8 cellular contexts compared by ENCODE assay signal in genomic region chr1:221742555-221743415, GRCh38. TPM values are rescaled to one million over a fixed set of nuclear protein-coding genes. Genes with fewer than 3 reads are reported as not detected.
A peak's percentile ranks its signal among the peaks of the same experiment; 100 is the strongest.
DNase-seq lines count a peak whose midpoint lies in the region; ATAC-seq and TF ChIP-seq lines count a peak whose summit lies in the region.

No MANE protein-coding gene starts in this region.

- H3K4me2 ChIP-seq in GM23248 (ENCODE audit: unreplicated experiment): peak overlapping the region; percentile 81

- peak overlapping the region; percentile 84 for H3K4me3 Mint-ChIP-seq in activated naive CD8-positive, alpha-beta T cell treated with anti-CD3 and anti-CD28 coated beads for 36 hours

- H3K27me3 Mint-ChIP-seq in activated naive CD8-positive, alpha-beta T cell treated with anti-CD3 and anti-CD28 coated beads for 36 hours: no peaks in the 10 kb centered on the region

- peak overlapping the region; percentile 83 for H3K9ac ChIP-seq in GM23248

- H3K27me3 ChIP-seq in GM23248 (replicated peaks; ENCODE audit: insufficient read depth): no peaks in the 10 kb centered on the region
- no peaks in the 10 kb centered on the region for H3K27me3 ChIP-seq in uterus

- no peaks in the 10 kb centered on the region for H3K9me2 ChIP-seq in GM23248 (ENCODE audit: insufficient read depth)

- H3K4me1 ChIP-seq in GM23248 (ENCODE audit: insufficient read depth) (peaks cover 14% of the 10 kb centered on the region; the same call in 1 of the 2 replicates), uterus (no peaks in the 10 kb centered on the region)

- H3F3A ChIP-seq in GM23248 (ENCODE audit: insufficient read depth): 0 out of 2 replicates have a peak, but pooled peaks cover 7% of the 10 kb centered on the region

- DNase-seq in GDM1 (lab: John Stamatoyannopoulos, UW): peak; percentile 75
- peak; percentile 89 for DNase-seq in GM23248
- peak; percentile 89 for DNase-seq in LoVo (ENCODE audit: low spot score)
- DNase-seq in SKM-1 treated with dmso at 0.1 percent for 144 hours (lab: John Stamatoyannopoulos, UW; ENCODE audit: unreplicated experiment): peak; percentile 85
- DNase-seq in activated naive CD8-positive, alpha-beta T cell treated with anti-CD3 and anti-CD28 coated beads for 36 hours: peak; percentile 87
- peak; percentile 92 for DNase-seq in left cardiac atrium
- peak; percentile 26 for DNase-seq in pulmonary artery endothelial cell (ENCODE audit: low read depth, low spot score)
- peak; percentile 73 to 78 for DNase-seq in uterus

- in situ Hi-C loops in GM23248 (cut with MboI): loop anchor here (10.0 kb wide), 3 partner anchors 122 to 712 kb away; no protein-coding TSS in a partner anchor

- peak overlapping the region; percentile 89 for H3K27ac Mint-ChIP-seq in activated naive CD8-positive, alpha-beta T cell treated with anti-CD3 and anti-CD28 coated beads for 36 hours

- H3K9me3 Mint-ChIP-seq in activated naive CD8-positive, alpha-beta T cell treated with anti-CD3 and anti-CD28 coated beads for 36 hours: peaks cover 3% of the 10 kb centered on the region

- peak in 1 of 2 donors; percentile 18 for TF ChIP-seq POLR2A in uterus (IDR thresholded peaks at IDR 0.05)

- H3K27ac ChIP-seq in GM23248 (peak overlapping the region; percentile 84), uterus (peak overlapping the region; percentile 98 to 99)

- peak in 2 of 4 experiments; percentile 5 to 20 for TF ChIP-seq CTCF in uterus (IDR thresholded peaks at IDR 0.05)

- H3K4me1 Mint-ChIP-seq in activated naive CD8-positive, alpha-beta T cell treated with anti-CD3 and anti-CD28 coated beads for 36 hours: peaks cover 29% of the 10 kb centered on the region

- H3K4me3 ChIP-seq in GM23248 (peak overlapping the region; percentile 70), uterus (peak overlapping the region; percentile 62 to 70)

- intact Hi-C loops in left cardiac atrium (cut with DNase I): loop anchor here in 1 of 2 donors (10.0 kb wide), 1 partner anchor 422 kb away; no protein-coding TSS in a partner anchor
- intact Hi-C loops in uterus (cut with DNase I; ENCODE audit: low total_unique reads): no loop called here

- peaks cover 39% of the 10 kb centered on the region for H3K79me2 ChIP-seq in GM23248 (ENCODE audit: insufficient read depth)

- no peaks in the 10 kb centered on the region for H4K20me1 ChIP-seq in GM23248 (ENCODE audit: insufficient read depth)

- H3K9me3 ChIP-seq in GM23248 (ENCODE audit: low read depth): no peaks in the 10 kb centered on the region
- H3K9me3 ChIP-seq in uterus: no peaks in the 10 kb centered on the region

- peak; percentile 79 to 89 for ATAC-seq in left cardiac atrium

- 1% methylated on average over 30 to 64 of the region's 98 CpGs for WGBS in GM23248 (ENCODE audit: low coverage in 1 of 2, low lambda C conversion rate in 2 of 2, missing lambda C conversion rate in 2 of 2), 2 experiments

- H3K36me3 Mint-ChIP-seq in activated naive CD8-positive, alpha-beta T cell treated with anti-CD3 and anti-CD28 coated beads for 36 hours: no peaks in the 10 kb centered on the region

- H3K36me3 ChIP-seq in GM23248 (ENCODE audit: low read depth) (no peaks in the 10 kb centered on the region), uterus (no peaks in the 10 kb centered on the region)

- peak overlapping the region; percentile 75 for H2AFZ ChIP-seq in GM23248

RNA-seq across cellular contexts. Expression of gene DUSP10, which starts 0.9 kb away (rescaled TPM):
- total RNA-seq in GM23248 (2014; rRNA removed; shearing (Covaris generic)): 10.5 and 19.3 TPM in 2 replicates
- 16.2 and 16.4 TPM in 2 replicates for polyA plus RNA-seq in GM23248 (2016; fragmentation: Nextera tagmentation; extraction: Ambion mirVana)
- total RNA-seq in activated naive CD8-positive, alpha-beta T cell treated with anti-CD3 and anti-CD28 coated beads for 36 hours: 10 to 100 TPM; 32.7 to 33.0 TPM
- total RNA-seq in left cardiac atrium (1 to 10 TPM; 5.3 to 6.5 TPM), pulmonary artery endothelial cell (2.2 and 3.1 TPM in 2 replicates), uterus (10 to 100 TPM in 1 of 4 donors, 1 to 10 TPM in 2, under 1 TPM in 1; 0.26 to 10.9 (median 5.5) TPM)

Comparison
In these comparisons a context has a peak if more than half of its experiments do, and no peak if none do; other contexts are left out.
1. Peak in every context shown above with its lines: DNase-seq, ATAC-seq, H3K4me3 ChIP-seq and H3K27ac ChIP-seq.
2. DNase-seq: peak in every context shown above with its lines; median percentile 92 in left cardiac atrium; 89 in GM23248; 89 in LoVo; 87 in activated naive CD8-positive, alpha-beta T cell treated with anti-CD3 and anti-CD28 coated beads for 36 hours; 85 in SKM-1 treated with dmso at 0.1 percent for 144 hours; 76 in uterus; 75 in GDM1; 26 in pulmonary artery endothelial cell.